15 cellular contexts compared by ENCODE assay signal in genomic region chr1:224454337-224455055, GRCh38. TPM values are rescaled to one million over a fixed set of nuclear protein-coding genes. Genes with fewer than 3 reads are reported as not detected.
A peak's percentile ranks its signal among the peaks of the same experiment; 100 is the strongest.
DNase-seq lines count a peak whose midpoint lies in the region; ATAC-seq, FAIRE-seq and TF ChIP-seq lines count a peak whose summit lies in the region.
"Had no signal": no experiment of that assay in that cellular context is flagged by ENCODE, and none has a peak within 500 bp of the region (broad histone marks: within the 10 kb centered on the region; RNA-seq: fewer than 3 reads in every experiment).

No MANE protein-coding gene starts in this region.

- peak overlapping the region; percentile 6 for H3K4me3 ChIP-seq in Caco-2 (ENCODE audit: low read depth, low read length)
- no peak overlapping the region for H3K4me3 ChIP-seq in pancreas
- H3K4me3 ChIP-seq in GM23338: no peak overlapping the region
- H3K4me3 ChIP-seq: SJSA1, uterus had no signal

- H3K4me1 ChIP-seq in Caco-2: peaks cover 32% of the 10 kb centered on the region
- H3K4me1 ChIP-seq in foreskin keratinocyte: peaks cover 18% of the 10 kb centered on the region
- peaks cover 0 to 3% (median 0%) of the 10 kb centered on the region in 3 donors for H3K4me1 ChIP-seq in pancreas
- H3K4me1 ChIP-seq in GM23338 (ENCODE audit: insufficient read depth): peaks cover 12% of the 10 kb centered on the region
- H3K4me1 ChIP-seq: uterus had no signal

- 0 out of 2 replicates have a peak, but pooled peaks cover 3% of the 10 kb centered on the region for H3K79me2 ChIP-seq in GM23338 (replicated peaks; ENCODE audit: insufficient read depth)

- FAIRE-seq in pancreas (lab: Jason Lieb, UNC): no peak
- FAIRE-seq: G401.6, GM18507 had no signal

- H3K27ac Mint-ChIP-seq in Caco-2 (ENCODE audit: unreplicated experiment) (peak overlapping the region; percentile 96), GM23338 (no peak overlapping the region)
- H3K27ac Mint-ChIP-seq: activated T-cell treated with anti-CD3 and anti-CD28 coated beads, Interleukin-2, amount 50 U/mL, for 24 hours had no signal

- POLR2A ChIA-PET in Caco-2 (lab: Charles Lee): interaction anchor here (0.5 to 1.3 kb wide), 4 partner anchors 13 to 50 kb away, joined by 3 to 6 read pairs (median 4); partner anchors contain the start of gene WDR26

- H3K27me3 ChIP-seq in Caco-2 (replicated peaks; ENCODE audit: control insufficient read depth, insufficient read depth, low read length) (no peaks in the 10 kb centered on the region), foreskin keratinocyte (no peaks in the 10 kb centered on the region), pancreas (no peaks in the 10 kb centered on the region), GM23338 (ENCODE audit: insufficient read depth) (no peaks in the 10 kb centered on the region)
- H3K27me3 ChIP-seq: SJSA1, uterus had no signal

- H3K27ac ChIP-seq in foreskin keratinocyte: peak overlapping the region; percentile 15
- H3K27ac ChIP-seq in pancreas: peak overlapping the region in 3 of 4 donors; percentile 62 to 71 (median 63)
- H3K27ac ChIP-seq in GM23338 (ENCODE audit: low read depth): no peak overlapping the region; the same call in 1 of the 2 replicates
- H3K27ac ChIP-seq: SJSA1, uterus had no signal

- H3K36me3 ChIP-seq in Caco-2 (ENCODE audit: control insufficient read depth, insufficient read depth, low read length) (no peaks in the 10 kb centered on the region), pancreas (no peaks in the 10 kb centered on the region), GM23338 (ENCODE audit: insufficient read depth) (no peaks in the 10 kb centered on the region)
- H3K36me3 ChIP-seq: SJSA1, uterus had no signal

- intact Hi-C loops in Caco-2 (cut with micrococcal nuclease; ENCODE audit: unreplicated experiment) (loop anchor here (1.0 to 10.0 kb wide), 6 partner anchors 15 to 760 kb away; partner anchors contain the start of gene CNIH4), pancreas (cut with DNase I) (no loop called here)

- H3K36me3 Mint-ChIP-seq in Caco-2 (ENCODE audit: insufficient read depth, unreplicated experiment): peaks cover 5% of the 10 kb centered on the region
- no peaks in the 10 kb centered on the region for H3K36me3 Mint-ChIP-seq in GM23338 (ENCODE audit: low read depth)

- H3K9me3 Mint-ChIP-seq in Caco-2 (ENCODE audit: unreplicated experiment): no peaks in the 10 kb centered on the region
- no peaks in the 10 kb centered on the region for H3K9me3 Mint-ChIP-seq in GM23338
- H3K9me3 Mint-ChIP-seq: activated T-cell treated with anti-CD3 and anti-CD28 coated beads, Interleukin-2, amount 50 U/mL, for 24 hours had no signal

- TSS peak; percentile 87 for BruUV-seq in Caco-2 (replicated peaks; lab: Mats Ljungman, UMichigan)

- H3K9me2 ChIP-seq in GM23338 (ENCODE audit: insufficient read depth): no peaks in the 10 kb centered on the region

- H3K9me3 ChIP-seq in Caco-2 (no peaks in the 10 kb centered on the region), pancreas (no peaks in the 10 kb centered on the region)
- H3K9me3 ChIP-seq: SJSA1, uterus had no signal

- 41 to 46% methylated on average over 8 of the region's 8 CpGs for WGBS in pancreas, 2 donors

- no peak overlapping the region for H2AFZ ChIP-seq in GM23338

- ATAC-seq in foreskin keratinocyte: peak; percentile 97
- ATAC-seq in pancreas: peak; percentile 68 to 86 (median 76)
- ATAC-seq in GM18519 (IDR thresholded peaks at IDR 0.05; ENCODE audit: low FRiP score, unreplicated experiment): no peak
- ATAC-seq in GM23338: no peak; the same call in 2 of the 3 replicates

- 0 out of 2 replicates have a peak, but pooled peaks cover 5% of the 10 kb centered on the region for H3F3A ChIP-seq in GM23338 (replicated peaks; ENCODE audit: low read depth)

- peaks cover 4% of the 10 kb centered on the region; the same call in 1 of the 2 replicates for H4K20me1 ChIP-seq in GM23338 (replicated peaks; ENCODE audit: insufficient read depth)

- no peak overlapping the region for H3K4me2 ChIP-seq in GM23338

- no peak for TF ChIP-seq CTCF in Caco-2 (IDR thresholded peaks at IDR 0.05; ENCODE audit: insufficient read depth in 1 of 2, low read depth in 1 of 2, low read length in 1 of 2, severe bottlenecking in 1 of 2, unreplicated experiment in 1 of 2)
- no peak for TF ChIP-seq CTCF in foreskin keratinocyte (conservative IDR thresholded peaks at IDR 0.05)
- TF ChIP-seq CTCF in pancreas (IDR thresholded peaks at IDR 0.05): no peak
- TF ChIP-seq CTCF in GM23338 (conservative IDR thresholded peaks at IDR 0.05; ENCODE audit: low read depth in 2 of 2): no peak

- CTCF ChIA-PET in Caco-2 (lab: Charles Lee): interaction anchor here (0.5 to 1.4 kb wide), 3 partner anchors 18 to 874 kb away, joined by 5 read pairs; no protein-coding TSS in a partner anchor

- DNase-seq in Caco-2: peak; percentile 85 to 91
- DNase-seq in NCI-H69 (lab: John Stamatoyannopoulos, UW): peak; percentile 52
- peak; percentile 80 to 91 for DNase-seq in foreskin keratinocyte
- peak in 2 of 6 donors; percentile 42 to 57 for DNase-seq in pancreas
- no peak for DNase-seq in NCI-H1436 (lab: John Stamatoyannopoulos, UW)
- no peak for DNase-seq in cerebellar cortex (ENCODE audit: low spot score)
- DNase-seq in GM23338 (ENCODE audit: low spot score): no peak
- DNase-seq: activated T-cell treated with anti-CD3 and anti-CD28 coated beads, Interleukin-2, amount 50 U/mL, for 24 hours; effector memory CD4-positive, alpha-beta T cell; NCI-H524; uterus had no signal

- H3K4me3 Mint-ChIP-seq in Caco-2 (ENCODE audit: unreplicated experiment) (peak overlapping the region; percentile 81), GM23338 (no peak overlapping the region)
- H3K4me3 Mint-ChIP-seq: activated T-cell treated with anti-CD3 and anti-CD28 coated beads, Interleukin-2, amount 50 U/mL, for 24 hours had no signal

- H3K4me1 Mint-ChIP-seq in Caco-2 (ENCODE audit: low read depth, unreplicated experiment): peaks cover 27% of the 10 kb centered on the region
- H3K4me1 Mint-ChIP-seq in GM23338: peaks cover 22% of the 10 kb centered on the region

- H3K27me3 Mint-ChIP-seq in Caco-2 (ENCODE audit: insufficient read depth, unreplicated experiment): no peaks in the 10 kb centered on the region
- peaks cover 9% of the 10 kb centered on the region for H3K27me3 Mint-ChIP-seq in GM23338 (ENCODE audit: insufficient read depth, low read depth, poor library complexity)
- H3K27me3 Mint-ChIP-seq: activated T-cell treated with anti-CD3 and anti-CD28 coated beads, Interleukin-2, amount 50 U/mL, for 24 hours had no signal

TF ChIP-seq in GM23338, 12 proteins besides CTCF, POLR2A, EP300 and RAD21 (continues in another document):
- TF ChIP-seq REST (IDR thresholded peaks at IDR 0.05; ENCODE audit: unreplicated experiment) (no peak), ZNF114 (CRISPR knock-in tag; IDR thresholded peaks at IDR 0.05) (no peak), NANOG (IDR thresholded peaks at IDR 0.05; ENCODE audit: borderline replicate concordance) (no peak), EZH2 (IDR thresholded peaks at IDR 0.05; ENCODE audit: low read depth, unreplicated experiment) (no peak), ETS1 (IDR thresholded peaks at IDR 0.05) (no peak), POLR2AphosphoS5 (IDR thresholded peaks at IDR 0.05; ENCODE audit: low read depth) (no peak), JUNB (IDR thresholded peaks at IDR 0.05; ENCODE audit: unreplicated experiment) (no peak)

RNA-seq across cellular contexts. Expression of gene WDR26, which starts 19.9 kb away (rescaled TPM):
- total RNA-seq in Caco-2 (2022) (58.6 and 62.9 TPM in 2 replicates), foreskin keratinocyte (42.0 and 43.9 TPM in 2 replicates), pancreas (10 to 100 TPM; 17.6 to 40.9 (median 23.4) TPM)
- polyA plus RNA-seq in foreskin keratinocyte (18.1 and 20.4 TPM in 2 replicates), pancreas (10 to 100 TPM; 20.5 to 22.5 TPM), GM23338 (2016; fragmentation: Nextera tagmentation; extraction: Ambion mirVana) (13.9 and 16.9 TPM in 2 replicates)
- total RNA-seq in GM23338 (2014; rRNA removed; shearing (Covaris generic)): 71.0 and 74.6 TPM in 2 replicates

Comparison
In these comparisons a context has a peak if more than half of its experiments do, and no peak if none do; other contexts are left out.
1. DNase-seq: peak in Caco-2 (2 of 2), NCI-H69 (single experiment) and foreskin keratinocyte (2 of 2); none in NCI-H1436 (single experiment), cerebellar cortex (single experiment) and GM23338 (single experiment).
2. ATAC-seq: peak in foreskin keratinocyte (single experiment) and pancreas (4 of 4); none in GM18519 (single experiment) and GM23338 (single experiment).